ENCODE assay signal across 8 cellular contexts in genomic region chr2:148926291-148926961, GRCh38. TPM values are rescaled to one million over a fixed set of nuclear protein-coding genes. Genes with fewer than 3 reads are reported as not detected.
DNase-seq lines count a peak whose midpoint lies in the region; ATAC-seq, FAIRE-seq and TF ChIP-seq lines count a peak whose summit lies in the region.

No MANE protein-coding gene starts in this region.

- peak; percentile 88 to 94; a peak in 5 of 6 replicates for ATAC-seq in A549
- peak; percentile 90 for ATAC-seq in GM18498 (IDR thresholded peaks at IDR 0.05; ENCODE audit: unreplicated experiment)
- peak; percentile 84 for ATAC-seq in HG02970 (IDR thresholded peaks at IDR 0.05; ENCODE audit: low FRiP score, unreplicated experiment)
- peak in 2 of 4 donors; percentile 67 to 71 for ATAC-seq in heart left ventricle
- peak; percentile 68 for ATAC-seq in sciatic nerve

- peak overlapping the region; percentile 52; the same call in 2 of the 3 replicates for H3K4me2 ChIP-seq in A549
- peak overlapping the region; percentile 29; the same call in 1 of the 2 replicates for H3K4me2 ChIP-seq in OCI-LY7 (ENCODE audit: low read length)

- TF ChIP-seq EP300 in A549 (IDR thresholded peaks at IDR 0.05): no peak

- TF ChIP-seq POLR2A in A549 (IDR thresholded peaks at IDR 0.05; ENCODE audit: low read length): no peak
- no peak for TF ChIP-seq POLR2A in heart left ventricle (IDR thresholded peaks at IDR 0.05)

- H3K4me3 ChIP-seq in A549 (no peak overlapping the region), OCI-LY7 (ENCODE audit: low read depth, low read length, poor library complexity, severe bottlenecking) (no peak overlapping the region), heart left ventricle (peak overlapping the region in 5 of 12 donors; percentile 14 to 49 (median 21))

- H2AFZ ChIP-seq in OCI-LY7 (ENCODE audit: low read length): no peak overlapping the region

- TF ChIP-seq RAD21 in A549 (conservative IDR thresholded peaks at IDR 0.05 in 1 of 2, IDR thresholded peaks at IDR 0.05 in 1 of 2): peak; percentile 51 to 60

- H3K36me3 ChIP-seq in OCI-LY7 (ENCODE audit: insufficient read depth, low read length): 0 out of 2 replicates have a peak, but pooled peaks cover 13% of the 10 kb centered on the region
- no peaks in the 10 kb centered on the region for H3K36me3 ChIP-seq in heart left ventricle

- WGBS in A549 (ENCODE audit: missing lambda C conversion rate): 48% methylated on average over 33 of the region's 33 CpGs
- 60 to 71% (median 66%) methylated on average over 33 of the region's 33 CpGs for WGBS in heart left ventricle, 4 donors

- DNase-seq in A549 (ENCODE audit: low read depth in 1 of 2, low spot score in 1 of 2) (peak; percentile 9 to 31), OCI-LY7 (ENCODE audit: low spot score) (peak; percentile 34), heart left ventricle (peak in 2 of 5 donors; percentile 22 to 26), sciatic nerve (ENCODE audit: low spot score) (no peak), NCI-H1105 (lab: John Stamatoyannopoulos, UW) (no peak)
- DNase-seq in activated gamma-delta T cell treated with anti-CD3 and anti-CD28 coated beads, Interleukin-2, amount 50 U/mL, for 16 hours (ENCODE audit: low read depth): peak; percentile 8

- H3K27ac ChIP-seq in A549 (no peak overlapping the region), OCI-LY7 (ENCODE audit: low read depth, low read length, poor library complexity, severe bottlenecking) (no peak overlapping the region), heart left ventricle (no peak overlapping the region)

- TF ChIP-seq CTCF in A549 (IDR thresholded peaks at IDR 0.05) (peak; percentile 72), OCI-LY7 (conservative IDR thresholded peaks at IDR 0.05; ENCODE audit: low read length) (peak; percentile 76), heart left ventricle (IDR thresholded peaks at IDR 0.05) (peak; percentile 33 to 60 (median 55))

- CTCF ChIA-PET in A549 (lab: Yijun Ruan, JAX): interaction anchor here (0.6 to 1.6 kb wide), 7 partner anchors 10 to 286 kb away, joined by 3 to 5 read pairs (median 3); no protein-coding TSS in a partner anchor
- CTCF ChIA-PET in OCI-LY7 (lab: Charles Lee; ENCODE audit: unreplicated experiment): no interaction called here

- H3K9me3 ChIP-seq in A549: no peaks in the 10 kb centered on the region
- no peaks in the 10 kb centered on the region for H3K9me3 ChIP-seq in OCI-LY7 (ENCODE audit: low read length)
- no peaks in the 10 kb centered on the region for H3K9me3 ChIP-seq in heart left ventricle

- POLR2A ChIA-PET in A549 (lab: Yijun Ruan, JAX): no interaction called here
- POLR2A ChIA-PET in OCI-LY7 (lab: Charles Lee): no interaction called here

- H3K79me2 ChIP-seq in OCI-LY7 (ENCODE audit: insufficient read depth, low read depth, low read length): no peaks in the 10 kb centered on the region

- no TSS peak for BruUV-seq in OCI-LY7 (replicated peaks; lab: Mats Ljungman, UMichigan)

- H3K27me3 ChIP-seq in heart left ventricle: peaks cover 0 to 7% (median 0%) of the 10 kb centered on the region in 9 donors

- no peaks in the 10 kb centered on the region for H3K9me2 ChIP-seq in OCI-LY7 (ENCODE audit: insufficient read depth, low read length)

- no peak for FAIRE-seq in A549 (lab: Jason Lieb, UNC)

- intact Hi-C loops in OCI-LY7 (cut with micrococcal nuclease; ENCODE audit: unreplicated experiment): loop anchor here (5.0 kb wide), 1 partner anchor 66 kb away; no protein-coding TSS in a partner anchor
- intact Hi-C loops in heart left ventricle (cut with DNase I): no loop called here
- intact Hi-C loops in sciatic nerve (cut with DNase I): no loop called here

- H3K4me1 ChIP-seq in A549 (no peaks in the 10 kb centered on the region), OCI-LY7 (ENCODE audit: insufficient read depth, low read length, poor library complexity, severe bottlenecking) (no peaks in the 10 kb centered on the region), heart left ventricle (peaks cover 0 to 8% (median 0%) of the 10 kb centered on the region in 12 donors)

- H4K20me1 ChIP-seq in OCI-LY7 (ENCODE audit: insufficient read depth, low read length): no peaks in the 10 kb centered on the region

TF ChIP-seq in A549, 52 proteins besides CTCF, POLR2A, EP300 and RAD21:
- TF ChIP-seq SMC3 (IDR thresholded peaks at IDR 0.05) (peak; percentile 52; the same call in 2 of the 3 replicates), MAX (IDR thresholded peaks at IDR 0.05) (no peak)

RNA-seq across cellular contexts. Expression of gene KIF5C, which starts 51.4 kb away (rescaled TPM):
- polyA plus RNA-seq in A549 (2011; rRNA removed) (0.30 and 0.66 TPM in 2 replicates), A549 (2017; fragmentation: RNase III; extraction: RNeasy Plus Mini Kit Qiagen cat#74134 plus additional on column Dnase treatment) (0.27 to 0.32 TPM (median 0.28 TPM) in 3 replicates), heart left ventricle (under 1 TPM; 0.23 to 0.28 TPM)
- 0.11 and 0.13 TPM in 2 replicates for polyA plus RNA-seq in A549 (2012; cell fraction: cytosol; rRNA removed)
- polyA plus RNA-seq in A549 (2012; cell fraction: nucleus; rRNA removed): 0.11 and 0.16 TPM in 2 replicates
- polyA minus RNA-seq in A549 (2011; rRNA and poly(A)+ RNA removed): 0.83 and 1.0 TPM in 2 replicates
- total RNA-seq in OCI-LY7 (2014; rRNA removed; shearing (Covaris generic)): 8.1 and 15.2 TPM in 2 replicates
- total RNA-seq in OCI-LY7 (2022) (18.0 and 22.2 TPM in 2 replicates), heart left ventricle (1 to 10 TPM in 2 of 9 donors, under 1 TPM in 7; 0.22 to 1.4 (median 0.50) TPM), sciatic nerve (62.7 TPM)

Comparison
In these comparisons a context has a peak if more than half of its experiments do, and no peak if none do; other contexts are left out.
1. DNase-seq: peak in A549 (2 of 2), OCI-LY7 (single experiment) and activated gamma-delta T cell treated with anti-CD3 and anti-CD28 coated beads, Interleukin-2, amount 50 U/mL, for 16 hours (single experiment); none in sciatic nerve (single experiment) and NCI-H1105 (single experiment).
2. Peak in every context shown above with its lines, with median percentiles within 50 percentile points of each other: CTCF ChIP-seq.